Comparison of ENCODE assay signal across 8 cellular contexts in the genomic region with DNA sequence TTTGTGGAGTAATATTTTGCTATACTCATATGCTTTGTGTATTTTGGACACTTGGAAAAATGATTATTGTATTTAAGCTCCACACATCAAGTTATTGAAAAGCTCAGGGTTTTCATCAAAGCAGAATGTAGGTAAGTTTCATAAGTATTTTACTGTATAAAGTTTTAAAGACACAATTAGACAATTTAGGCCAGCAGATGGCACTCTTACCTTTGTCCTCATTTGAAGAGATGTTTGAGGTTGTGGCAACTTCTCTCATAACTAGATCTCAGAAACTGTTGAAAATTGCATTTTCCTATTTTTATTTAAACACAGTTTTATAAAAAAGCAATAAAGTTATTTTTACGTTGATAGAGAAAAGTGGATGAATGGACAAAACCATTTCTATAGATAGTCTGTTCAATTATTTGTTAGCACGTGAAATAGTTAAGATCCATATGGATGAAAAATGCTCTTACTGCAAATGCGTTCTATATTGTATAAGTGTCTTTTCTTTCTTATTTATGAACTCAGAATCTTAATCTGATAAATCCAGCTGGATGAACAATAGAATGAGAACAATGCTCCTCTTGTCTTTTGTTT.
DNase-seq lines count a peak whose midpoint lies in the region; ATAC-seq, FAIRE-seq and TF ChIP-seq lines count a peak whose summit lies in the region.

No MANE protein-coding gene starts in this region.

- no peaks in the 10 kb centered on the region for H3F3A ChIP-seq in PC-3 (ENCODE audit: low read length, unreplicated experiment)

- peaks cover 40% of the 10 kb centered on the region for H3K27me3 ChIP-seq in PC-3 (ENCODE audit: low read length)

- no peaks in the 10 kb centered on the region for H3K27me3 Mint-ChIP-seq in activated CD4-positive, alpha-beta T cell treated with anti-CD3 and anti-CD28 coated beads for 36 hours
- no peaks in the 10 kb centered on the region for H3K27me3 Mint-ChIP-seq in T-helper 17 cell

- no peaks in the 10 kb centered on the region for H4K20me1 ChIP-seq in PC-3 (ENCODE audit: low read length)

- no peaks in the 10 kb centered on the region for H3K9me2 ChIP-seq in PC-3 (replicated peaks; ENCODE audit: low read length)

- no peak for ATAC-seq in activated CD4-positive, alpha-beta T cell treated with anti-CD3 and anti-CD28 coated beads for 36 hours
- 0 out of 2 replicates have a peak, but pooled peaks have one; percentile 27 for ATAC-seq in PC-3
- ATAC-seq in T-helper 17 cell = no peak
- no peak for ATAC-seq in HG03432 (IDR thresholded peaks at IDR 0.05; ENCODE audit: unreplicated experiment)

- no peaks in the 10 kb centered on the region for H3K4me1 Mint-ChIP-seq in activated CD4-positive, alpha-beta T cell treated with anti-CD3 and anti-CD28 coated beads for 36 hours
- H3K4me1 Mint-ChIP-seq in T-helper 17 cell = no peaks in the 10 kb centered on the region

- H3K9me3 Mint-ChIP-seq in activated CD4-positive, alpha-beta T cell treated with anti-CD3 and anti-CD28 coated beads for 36 hours (ENCODE audit: low read depth) = no peaks in the 10 kb centered on the region

- CTCF ChIA-PET in activated CD4-positive, alpha-beta T cell treated with anti-CD3 and anti-CD28 coated beads for 36 hours (lab: Charles Lee) = interaction anchor here (0.6 to 1.2 kb wide), 10 partner anchors 9 to 244 kb away, joined by 3 to 6 read pairs (median 4); no protein-coding TSS in a partner anchor
- CTCF ChIA-PET in PC-3 (lab: Charles Lee) = interaction anchor here (0.6 to 0.7 kb wide), 3 partner anchors 69 to 643 kb away, joined by 3 read pairs; no protein-coding TSS in a partner anchor

- H3K9me3 ChIP-seq in PC-3 (ENCODE audit: low read length) (no peaks in the 10 kb centered on the region), T-helper 17 cell (ENCODE audit: control insufficient read depth, low read length, poor library complexity, severe bottlenecking) (no peaks in the 10 kb centered on the region)

- POLR2A ChIA-PET in activated CD4-positive, alpha-beta T cell treated with anti-CD3 and anti-CD28 coated beads for 36 hours (lab: Charles Lee) = no interaction called here
- POLR2A ChIA-PET in PC-3 (lab: Charles Lee; ENCODE audit: unreplicated experiment) = no interaction called here

- peak; percentile 72 for TF ChIP-seq CTCF in PC-3 (conservative IDR thresholded peaks at IDR 0.05; ENCODE audit: low read depth, low read length)

- H2AFZ ChIP-seq in PC-3 (ENCODE audit: low read length) = no peak overlapping the region

- H3K36me3 ChIP-seq in PC-3 (ENCODE audit: low read depth, low read length) = no peaks in the 10 kb centered on the region

- no peaks in the 10 kb centered on the region for H3K36me3 Mint-ChIP-seq in activated CD4-positive, alpha-beta T cell treated with anti-CD3 and anti-CD28 coated beads for 36 hours (ENCODE audit: low read depth)
- H3K36me3 Mint-ChIP-seq in T-helper 17 cell (ENCODE audit: low read depth) = no peaks in the 10 kb centered on the region

- no peak overlapping the region for H3K27ac ChIP-seq in PC-3 (ENCODE audit: low read length)

- no peak overlapping the region for H3K4me3 Mint-ChIP-seq in activated CD4-positive, alpha-beta T cell treated with anti-CD3 and anti-CD28 coated beads for 36 hours
- H3K4me3 Mint-ChIP-seq in T-helper 17 cell = no peak overlapping the region

- no peak overlapping the region for H3K4me3 ChIP-seq in PC-3 (ENCODE audit: low read length)

- H3K79me2 ChIP-seq in PC-3 (ENCODE audit: low read length) = no peaks in the 10 kb centered on the region

- no peaks in the 10 kb centered on the region for H3K4me1 ChIP-seq in PC-3 (ENCODE audit: insufficient read depth, low read length)

- 0 out of 2 replicates have a peak overlapping the region, but pooled peaks have one; percentile 16 for H3K4me2 ChIP-seq in PC-3 (ENCODE audit: low read length)

- no peak for FAIRE-seq in HTR-8/SVneo (lab: Jason Lieb, UNC)

- H3K27ac Mint-ChIP-seq in activated CD4-positive, alpha-beta T cell treated with anti-CD3 and anti-CD28 coated beads for 36 hours = no peak overlapping the region
- H3K27ac Mint-ChIP-seq in T-helper 17 cell = no peak overlapping the region

- BruUV-seq in PC-3 (replicated peaks; lab: Mats Ljungman, UMichigan) = no TSS peak

- no peak overlapping the region for H3K9ac ChIP-seq in PC-3 (ENCODE audit: low read length)

- DNase-seq in activated CD4-positive, alpha-beta T cell treated with anti-CD3 and anti-CD28 coated beads for 36 hours = peak; percentile 35
- DNase-seq in activated CD4-positive, alpha-beta T cell treated with anti-CD3 and anti-CD28 coated beads, Interleukin-2, amount 50 U/mL, for 4 hours = no peak
- DNase-seq in HTR-8/SVneo (ENCODE audit: insufficient read length, low spot score) (peak; percentile 30), PC-3 (peak; percentile 71), dermis microvascular lymphatic vessel endothelial cell (ENCODE audit: low read depth in 2 of 2) (peak; percentile 82 to 85), medulla oblongata (ENCODE audit: extremely low spot score) (peak; percentile 86), T-helper 17 cell (no peak)

- intact Hi-C loops in activated CD4-positive, alpha-beta T cell treated with anti-CD3 and anti-CD28 coated beads for 36 hours (cut with DNase I, micrococcal nuclease) = loop anchor here in 1 of 2 experiments (5.0 kb wide), 1 partner anchor 638 kb away; no protein-coding TSS in a partner anchor
- intact Hi-C loops in PC-3 (cut with micrococcal nuclease) = no loop called here

Comparison
In these comparisons a context has a peak if more than half of its experiments do, and no peak if none do; other contexts are left out.
1. DNase-seq: peak in activated CD4-positive, alpha-beta T cell treated with anti-CD3 and anti-CD28 coated beads for 36 hours (single experiment), HTR-8/SVneo (single experiment), PC-3 (single experiment), dermis microvascular lymphatic vessel endothelial cell (2 of 2) and medulla oblongata (single experiment); none in activated CD4-positive, alpha-beta T cell treated with anti-CD3 and anti-CD28 coated beads, Interleukin-2, amount 50 U/mL, for 4 hours (0 of 2) and T-helper 17 cell (0 of 3).